10 cellular contexts compared by ENCODE assay signal in the genomic region with DNA sequence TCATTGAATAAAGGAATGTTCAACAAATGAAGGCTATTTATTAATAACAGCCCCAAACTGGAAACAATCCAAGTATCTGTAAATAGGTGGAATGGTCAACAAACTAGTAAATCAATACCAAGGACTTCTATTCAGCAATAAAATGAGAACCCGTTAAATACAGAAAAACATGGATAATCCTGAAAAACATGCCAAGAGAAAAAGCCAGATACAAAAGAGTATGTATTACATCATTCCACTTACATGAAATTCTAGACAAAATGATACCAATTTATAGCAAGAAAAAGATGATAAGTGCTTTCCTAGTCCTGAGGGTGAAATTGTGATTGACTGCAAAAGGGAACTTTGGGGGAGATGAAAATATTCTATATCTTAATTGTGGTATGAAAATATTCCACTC. TPM values are rescaled to one million over a fixed set of nuclear protein-coding genes. Genes with fewer than 3 reads are reported as not detected.
DNase-seq lines count a peak whose midpoint lies in the region; ATAC-seq, FAIRE-seq and TF ChIP-seq lines count a peak whose summit lies in the region.
"Had no signal": no experiment of that assay in that cellular context is flagged by ENCODE, and none has a peak within 500 bp of the region (broad histone marks: within the 10 kb centered on the region; RNA-seq: fewer than 3 reads in every experiment).

No MANE protein-coding gene starts in this region.

- peaks cover 28% of the 10 kb centered on the region for H3K36me3 Mint-ChIP-seq in activated naive CD8-positive, alpha-beta T cell treated with anti-CD3 and anti-CD28 coated beads, Interleukin-2, amount 10 ng/mL, durations not matched to agents 7 days and 5 days

- intact Hi-C loops in HepG2 (cut with micrococcal nuclease; ENCODE audit: unreplicated experiment), result loop anchor here (5.0 kb wide), 1 partner anchor 34 kb away; no protein-coding TSS in a partner anchor
- intact Hi-C loops in right lobe of liver (cut with DNase I), result no loop called here
- intact Hi-C loops in vagina (cut with DNase I), result no loop called here
- intact Hi-C loops in esophagus squamous epithelium (cut with DNase I), result no loop called here

- no peak for TF ChIP-seq EP300 in HepG2 (IDR thresholded peaks at IDR 0.05; ENCODE audit: low read depth in 2 of 2, low read length in 2 of 2)
- TF ChIP-seq EP300 in HepG2 (CRISPR knock-in tag; IDR thresholded peaks at IDR 0.05; ENCODE audit: borderline replicate concordance), result no peak

- no peak overlapping the region for H3K27ac Mint-ChIP-seq in activated naive CD8-positive, alpha-beta T cell treated with anti-CD3 and anti-CD28 coated beads, Interleukin-2, amount 10 ng/mL, durations not matched to agents 7 days and 5 days

- no peak for FAIRE-seq in HepG2 (lab: Jason Lieb, UNC)

- H3K4me2 ChIP-seq in HepG2 (ENCODE audit: low read depth, low read length), result peak overlapping the region; percentile 69

- in situ Hi-C loops in HepG2 (cut with HindIII; ENCODE audit: extremely low pct_ligation_motif_present, low pct_unique_long_range_greater_than_20kb), result no loop called here

- H3K36me3 ChIP-seq in HepG2 (replicated peaks in 1 of 2; ENCODE audit: control insufficient read depth in 1 of 2, insufficient read depth in 2 of 2, low read length in 2 of 2), result no peaks in the 10 kb centered on the region
- no peaks in the 10 kb centered on the region for H3K36me3 ChIP-seq in right lobe of liver
- H3K36me3 ChIP-seq in muscle layer of colon (ENCODE audit: insufficient read depth, low read length), result no peaks in the 10 kb centered on the region
- peaks cover 0 to 7% of the 10 kb centered on the region in 2 donors for H3K36me3 ChIP-seq in vagina
- peaks cover 0 to 9% (median 0%) of the 10 kb centered on the region in 3 donors for H3K36me3 ChIP-seq in esophagus squamous epithelium

- peak overlapping the region; percentile 30 for H3K4me3 Mint-ChIP-seq in activated naive CD8-positive, alpha-beta T cell treated with anti-CD3 and anti-CD28 coated beads, Interleukin-2, amount 10 ng/mL, durations not matched to agents 7 days and 5 days

- peaks cover 55% of the 10 kb centered on the region for H4K20me1 ChIP-seq in HepG2 (ENCODE audit: insufficient read depth, low read length)

- H3K79me2 ChIP-seq in HepG2 (ENCODE audit: insufficient read depth, low read length), result peaks cover 78% of the 10 kb centered on the region

- peaks cover 3% of the 10 kb centered on the region for H3K9me3 Mint-ChIP-seq in activated naive CD8-positive, alpha-beta T cell treated with anti-CD3 and anti-CD28 coated beads, Interleukin-2, amount 10 ng/mL, durations not matched to agents 7 days and 5 days

- no peaks in the 10 kb centered on the region for H3K27me3 Mint-ChIP-seq in activated naive CD8-positive, alpha-beta T cell treated with anti-CD3 and anti-CD28 coated beads, Interleukin-2, amount 10 ng/mL, durations not matched to agents 7 days and 5 days

- ATAC-seq in HepG2, result no peak
- ATAC-seq in right lobe of liver, result no peak
- no peak for ATAC-seq in activated naive CD8-positive, alpha-beta T cell treated with anti-CD3 and anti-CD28 coated beads, Interleukin-2, amount 10 ng/mL, durations not matched to agents 7 days and 5 days (ENCODE audit: low read depth)
- ATAC-seq in GM19328 (IDR thresholded peaks at IDR 0.05; ENCODE audit: unreplicated experiment), result no peak
- no peak for ATAC-seq in HG02678 (IDR thresholded peaks at IDR 0.05; ENCODE audit: unreplicated experiment)

- H3K27ac ChIP-seq in HepG2 (ENCODE audit: extremely low read length, insufficient read depth, low read length), result no peak overlapping the region
- H3K27ac ChIP-seq in right lobe of liver, result no peak overlapping the region
- H3K27ac ChIP-seq in muscle layer of colon (ENCODE audit: low read depth, low read length), result peak overlapping the region; percentile 98
- peak overlapping the region; percentile 99 for H3K27ac ChIP-seq in vagina
- peak overlapping the region in 2 of 4 donors; percentile 98 to 99 for H3K27ac ChIP-seq in esophagus squamous epithelium

- peaks cover 50% of the 10 kb centered on the region for H3K4me1 ChIP-seq in HepG2 (ENCODE audit: insufficient read depth, low read length)
- peaks cover 0 to 42% (median 0%) of the 10 kb centered on the region in 4 donors for H3K4me1 ChIP-seq in right lobe of liver
- H3K4me1 ChIP-seq in muscle layer of colon (ENCODE audit: insufficient read depth, low read length), result peaks cover 23% of the 10 kb centered on the region
- peaks cover 63% of the 10 kb centered on the region for H3K4me1 ChIP-seq in vagina
- H3K4me1 ChIP-seq in esophagus squamous epithelium, result peaks cover 7 to 69% (median 19%) of the 10 kb centered on the region in 3 donors

- no peak for TF ChIP-seq RAD21 in HepG2 (CRISPR knock-in tag; IDR thresholded peaks at IDR 0.05)

- DNase-seq in HepG2 (ENCODE audit: low spot score) (no peak), right lobe of liver (no peak), vagina (ENCODE audit: extremely low spot score in 2 of 2) (no peak), esophagus squamous epithelium (lab: John Stamatoyannopoulos, UW) (no peak)
- DNase-seq in activated naive CD8-positive, alpha-beta T cell treated with anti-CD3 and anti-CD28 coated beads, Interleukin-2, amount 10 ng/mL, durations not matched to agents 7 days and 5 days, result no peak
- DNase-seq: anterior cingulate cortex, T-helper 9 cell had no signal

- H3K4me3 ChIP-seq in HepG2 (replicated peaks in 1 of 3; ENCODE audit: insufficient read depth in 1 of 3, low read depth in 2 of 3, low read length in 3 of 3), result peak overlapping the region in 2 of 3 experiments; percentile 10 to 98; a peak in 3 of 6 replicates
- no peak overlapping the region for H3K4me3 ChIP-seq in right lobe of liver
- no peak overlapping the region for H3K4me3 ChIP-seq in muscle layer of colon (ENCODE audit: low read depth in 1 of 2, low read length in 2 of 2)
- no peak overlapping the region for H3K4me3 ChIP-seq in vagina
- H3K4me3 ChIP-seq in esophagus squamous epithelium, result peak overlapping the region in 1 of 4 donors; percentile 91

- no peak overlapping the region for H3K9ac ChIP-seq in HepG2 (ENCODE audit: insufficient read depth, low read depth, low read length)
- no peak overlapping the region for H3K9ac ChIP-seq in muscle layer of colon (ENCODE audit: low read length)

- H3K27me3 ChIP-seq in HepG2 (ENCODE audit: control insufficient read depth in 1 of 2, insufficient read depth in 2 of 2, low read length in 2 of 2), result no peaks in the 10 kb centered on the region; a peak in 1 of 5 replicates
- no peaks in the 10 kb centered on the region for H3K27me3 ChIP-seq in right lobe of liver
- no peaks in the 10 kb centered on the region for H3K27me3 ChIP-seq in muscle layer of colon (ENCODE audit: control insufficient read depth in 1 of 2, insufficient read depth in 2 of 2, low read length in 2 of 2)
- H3K27me3 ChIP-seq in vagina, result no peaks in the 10 kb centered on the region
- no peaks in the 10 kb centered on the region for H3K27me3 ChIP-seq in esophagus squamous epithelium

- H2AFZ ChIP-seq in HepG2 (ENCODE audit: low read length), result no peak overlapping the region

- no peak for TF ChIP-seq CTCF in HepG2 (CRISPR knock-in tag; IDR thresholded peaks at IDR 0.05)
- TF ChIP-seq CTCF in right lobe of liver (IDR thresholded peaks at IDR 0.05), result no peak
- no peak for TF ChIP-seq CTCF in vagina (IDR thresholded peaks at IDR 0.05)
- TF ChIP-seq CTCF in esophagus squamous epithelium (IDR thresholded peaks at IDR 0.05), result no peak

- POLR2A ChIA-PET in HepG2 (lab: Yijun Ruan, JAX), result no interaction called here
- POLR2A ChIA-PET in activated naive CD8-positive, alpha-beta T cell treated with anti-CD3 and anti-CD28 coated beads, Interleukin-2, amount 10 ng/mL, durations not matched to agents 7 days and 5 days (lab: Charles Lee), result no interaction called here

- H3K9me3 ChIP-seq in HepG2 (ENCODE audit: low read length) (peaks cover 3% of the 10 kb centered on the region; the same call in 1 of the 2 replicates), right lobe of liver (no peaks in the 10 kb centered on the region), muscle layer of colon (ENCODE audit: low read length) (no peaks in the 10 kb centered on the region), vagina (no peaks in the 10 kb centered on the region), esophagus squamous epithelium (no peaks in the 10 kb centered on the region)

- WGBS in HepG2 (ENCODE audit: low lambda C conversion rate), result 80% methylated on average over 1 of the region's 1 CpG
- WGBS in right lobe of liver (ENCODE audit: insufficient coverage, low coverage, low lambda C conversion rate, missing lambda C conversion rate), result 15% methylated on average over 1 of the region's 1 CpG
- 27 to 28% methylated on average over 1 of the region's 1 CpG for WGBS in esophagus squamous epithelium, 2 donors

- no TSS peak for BruUV-seq in HepG2 (replicated peaks; lab: Mats Ljungman, UMichigan)

- TF ChIP-seq POLR2A in HepG2 (IDR thresholded peaks at IDR 0.05; ENCODE audit: insufficient read depth in 1 of 2, low read depth in 2 of 2, low read length in 2 of 2) (no peak), right lobe of liver (IDR thresholded peaks at IDR 0.05) (no peak), vagina (IDR thresholded peaks at IDR 0.05) (no peak), esophagus squamous epithelium (IDR thresholded peaks at IDR 0.05) (no peak)

- peaks cover 42% of the 10 kb centered on the region for H3K4me1 Mint-ChIP-seq in activated naive CD8-positive, alpha-beta T cell treated with anti-CD3 and anti-CD28 coated beads, Interleukin-2, amount 10 ng/mL, durations not matched to agents 7 days and 5 days

- CTCF ChIA-PET in HepG2 (lab: Yijun Ruan, JAX; ENCODE audit: low intra/inter-chr PET ratio, low total read pairs), result no interaction called here

RNA-seq across cellular contexts. Expression of gene PJA2, which starts 3.1 kb away (rescaled TPM):
- 39.4 and 70.7 TPM in 2 replicates for total RNA-seq in HepG2 (2016; rRNA removed; fragmentation: Illumina TruSeq; extraction: Trizol)
- 5.1 and 6.3 TPM in 2 replicates for total RNA-seq in HepG2 (2016; cell fraction: cytosol; rRNA removed; fragmentation: Illumina TruSeq; extraction: Trizol; ENCODE audit: low read depth)
- total RNA-seq in HepG2 (2016; cell fraction: insoluble cytoplasmic fraction; rRNA removed; fragmentation: Illumina TruSeq; extraction: Trizol), result 37.3 and 71.4 TPM in 2 replicates
- 22.7 and 27.8 TPM in 2 replicates for total RNA-seq in HepG2 (2016; cell fraction: membrane; rRNA removed; fragmentation: Illumina TruSeq; extraction: Trizol)
- 34.8 and 35.7 TPM in 2 replicates for total RNA-seq in HepG2 (2016; cell fraction: nucleus; rRNA removed; fragmentation: Illumina TruSeq; extraction: Trizol)
- polyA plus RNA-seq in HepG2 (2011; rRNA removed), result 29.7 and 41.4 TPM in 2 replicates
- 16.5 and 25.6 TPM in 2 replicates for polyA plus RNA-seq in HepG2 (2011; cell fraction: cytosol; rRNA removed)
- 11.3 and 14.3 TPM in 2 replicates for polyA plus RNA-seq in HepG2 (2011; cell fraction: nucleus; rRNA removed)
- polyA plus RNA-seq in HepG2 (2012), result 37.0 and 42.7 TPM in 2 replicates
- polyA plus RNA-seq in HepG2 (2016; cell fraction: cytosol; fragmentation: Illumina TruSeq; extraction: Trizol; ENCODE audit: low read depth), result 2.4 and 2.8 TPM in 2 replicates
- polyA plus RNA-seq in HepG2 (2016; cell fraction: insoluble cytoplasmic fraction; fragmentation: Illumina TruSeq; extraction: Trizol; ENCODE audit: low read depth), result 55.5 and 60.0 TPM in 2 replicates
- 9.5 and 12.5 TPM in 2 replicates for polyA plus RNA-seq in HepG2 (2016; cell fraction: membrane; fragmentation: Illumina TruSeq; extraction: Trizol; ENCODE audit: low read depth)
- 22.2 and 24.7 TPM in 2 replicates for polyA plus RNA-seq in HepG2 (2016; cell fraction: nucleus; fragmentation: Illumina TruSeq; extraction: Trizol; ENCODE audit: insufficient read depth, low read depth)
- 30.6 and 33.6 TPM in 2 replicates for polyA minus RNA-seq in HepG2 (2011; rRNA and poly(A)+ RNA removed; ENCODE audit: low replicate concordance)
- 45.1 and 46.4 TPM in 2 replicates for polyA minus RNA-seq in HepG2 (2011; cell fraction: cytosol; rRNA and poly(A)+ RNA removed)
- 65.7 and 70.6 TPM in 2 replicates for polyA minus RNA-seq in HepG2 (2011; cell fraction: nucleus; rRNA and poly(A)+ RNA removed)
- 10 to 100 TPM; 34.2 to 47.3 (median 40.8) TPM for total RNA-seq in right lobe of liver
- 10 to 100 TPM; 72.2 to 75.6 TPM for total RNA-seq in activated naive CD8-positive, alpha-beta T cell treated with anti-CD3 and anti-CD28 coated beads, Interleukin-2, amount 10 ng/mL, durations not matched to agents 7 days and 5 days
- 76.1 TPM for total RNA-seq in vagina
- total RNA-seq in esophagus squamous epithelium, result 10 to 100 TPM; 28.8 to 75.5 (median 51.4) TPM

Comparison
In these comparisons a context has a peak if more than half of its experiments do, and no peak if none do; other contexts are left out.
1. H3K4me3 ChIP-seq: peak in HepG2 (2 of 3); none in right lobe of liver (0 of 3), muscle layer of colon (0 of 2) and vagina (0 of 2).
2. H3K27ac ChIP-seq: peak in muscle layer of colon (single experiment) and vagina (single experiment); none in HepG2 (single experiment) and right lobe of liver (0 of 3).